8 cellular contexts compared by ENCODE assay signal in genomic region chr15:65516997-65517865, GRCh38. TPM values are rescaled to one million over a fixed set of nuclear protein-coding genes. Genes with fewer than 3 reads are reported as not detected.
DNase-seq lines count a peak whose midpoint lies in the region; ATAC-seq and TF ChIP-seq lines count a peak whose summit lies in the region.

Gene DPP8, minus strand, starts transcription at chr15:65517689. Its CDS starts 5,136 bp downstream, at chr15:65512553.

- ATAC-seq in HG02798 (IDR thresholded peaks at IDR 0.05; ENCODE audit: poor library complexity, unreplicated experiment) (peak; percentile 94), T-cell (replicated peaks in 1 of 4) (peak; percentile 88 to 97 (median 94)), heart right ventricle (peak; percentile 98 to 99 (median 98))

- POLR2A ChIA-PET in T-cell (lab: Charles Lee): interaction anchor here (0.5 to 0.6 kb wide), 3 partner anchors 56 to 233 kb away, joined by 3 to 5 read pairs (median 4); no protein-coding TSS in a partner anchor

- H3K4me1 Mint-ChIP-seq in T-cell: peaks cover 39 to 51% (median 47%) of the 10 kb centered on the region in 3 donors

- intact Hi-C loops in adrenal gland (cut with DNase I): no loop called here
- intact Hi-C loops in heart right ventricle (cut with DNase I): no loop called here
- intact Hi-C loops in posterior vena cava (cut with DNase I): no loop called here

- DNase-seq in NCI-H1436 (lab: John Stamatoyannopoulos, UW): peak; percentile 92
- peak; percentile 86 to 96 (median 92) for DNase-seq in T-cell
- DNase-seq in adrenal gland: peak; percentile 93 to 96 (median 96)
- DNase-seq in heart right ventricle: peak; percentile 93 to 94
- peak; percentile 98 for DNase-seq in posterior vena cava (ENCODE audit: low spot score)
- DNase-seq in ureter (ENCODE audit: low spot score): peak; percentile 94

- H3K27me3 Mint-ChIP-seq in T-cell: no peaks in the 10 kb centered on the region

- H3K36me3 ChIP-seq in adrenal gland (replicated peaks in 1 of 2) (peaks cover 0 to 2% of the 10 kb centered on the region in 2 donors), heart right ventricle (peaks cover 0 to 21% (median 0%) of the 10 kb centered on the region in 9 donors)

- H3K9me3 ChIP-seq in adrenal gland (replicated peaks in 1 of 3) (no peaks in the 10 kb centered on the region), heart right ventricle (no peaks in the 10 kb centered on the region)

- peaks cover 20 to 45% of the 10 kb centered on the region in 2 donors for H3K4me1 ChIP-seq in adrenal gland (replicated peaks in 1 of 2)
- H3K4me1 ChIP-seq in heart right ventricle: peaks cover 11 to 47% (median 42%) of the 10 kb centered on the region in 9 donors

- H3K9me3 Mint-ChIP-seq in T-cell: no peaks in the 10 kb centered on the region

- peak; percentile 66 to 69 for TF ChIP-seq POLR2A in adrenal gland (IDR thresholded peaks at IDR 0.05)

- peak within 1 kb of the TSS; percentile 82 to 93 (median 90) for H3K27ac ChIP-seq in adrenal gland
- peak within 1 kb of the TSS; percentile 84 to 98 (median 93) for H3K27ac ChIP-seq in heart right ventricle

- H3K27me3 ChIP-seq in adrenal gland (no peaks in the 10 kb centered on the region), heart right ventricle (no peaks in the 10 kb centered on the region)

- peak within 1 kb of the TSS; percentile 91 for H3K4me3 Mint-ChIP-seq in T-cell

- 0 to 1% (median 1%) methylated on average over 11 to 75 of the region's 75 CpGs for WGBS in adrenal gland, 4 donors
- 0 to 1% methylated on average over 74 to 75 of the region's 75 CpGs for WGBS in heart right ventricle, 2 donors

- CTCF ChIA-PET in T-cell (lab: Charles Lee): interaction anchor here (0.5 to 1.1 kb wide), 7 partner anchors 12 to 948 kb away, joined by 3 to 7 read pairs (median 4); partner anchors contain the start of genes HACD3 (in 1 of the 2) and RAB11A (in 1 of the 2)

- H3K27ac Mint-ChIP-seq in T-cell: peak within 1 kb of the TSS; percentile 86 to 89

- H3K4me3 ChIP-seq in adrenal gland (peak within 1 kb of the TSS; percentile 58 to 100 (median 74)), heart right ventricle (peak within 1 kb of the TSS; percentile 89 to 100 (median 98))

- peaks cover 12% of the 10 kb centered on the region for H3K36me3 Mint-ChIP-seq in T-cell

- TF ChIP-seq CTCF in GM12874 (IDR thresholded peaks at IDR 0.05; ENCODE audit: insufficient read depth, low read depth, low read length) (peak; percentile 99), adrenal gland (IDR thresholded peaks at IDR 0.05) (peak; percentile 61 to 86 (median 75)), heart right ventricle (IDR thresholded peaks at IDR 0.05) (peak; percentile 53 to 97 (median 83))

RNA-seq across cellular contexts. Expression of gene DPP8, which starts in this region (rescaled TPM):
- 10 to 100 TPM; 43.9 to 56.5 (median 49.9) TPM for total RNA-seq in T-cell
- 100 to 1,000 TPM in 1 of 8 donors, 10 to 100 TPM in 7; 31.7 to 101 (median 42.5) TPM for total RNA-seq in adrenal gland
- polyA plus RNA-seq in adrenal gland: 10 to 100 TPM in 2 of 3 donors, 1 to 10 TPM in 1; 5.7 to 26.8 (median 13.3) TPM
- total RNA-seq in heart right ventricle: 10 to 100 TPM; 32.3 to 45.3 (median 38.9) TPM
- polyA plus RNA-seq in heart right ventricle: 1 to 10 TPM; 6.9 to 8.8 TPM
- total RNA-seq in posterior vena cava: 10 to 100 TPM; 35.6 to 40.9 TPM
- 52.5 TPM for total RNA-seq in ureter

Comparison
In these comparisons a context has a peak if more than half of its experiments do, and no peak if none do; other contexts are left out.
1. Peak in every context shown above with its lines: DNase-seq, ATAC-seq, H3K4me3 ChIP-seq and H3K27ac ChIP-seq.